20 cellular contexts compared by ENCODE assay signal in genomic region chr18:9539938-9540337, GRCh38.
A peak's percentile ranks its signal among the peaks of the same experiment; 100 is the strongest.
DNase-seq lines count a peak whose midpoint lies in the region; ATAC-seq and TF ChIP-seq lines count a peak whose summit lies in the region.
"Had no signal": no experiment of that assay in that cellular context is flagged by ENCODE, and none has a peak within 500 bp of the region (broad histone marks: within the 10 kb centered on the region; RNA-seq: fewer than 3 reads in every experiment).

No MANE protein-coding gene starts in this region.

- peak overlapping the region; percentile 83 for H2AK9ac ChIP-seq in IMR-90 (replicated peaks; ENCODE audit: low read depth, low read length, poor library complexity)

- H3K4me3 ChIP-seq in SK-N-SH (ENCODE audit: low read depth in 2 of 2, low read length in 1 of 2) (0 out of 4 replicates have a peak overlapping the region, but pooled peaks of 1 of the 2 experiments have one; percentile 34), IMR-90 (ENCODE audit: insufficient read depth, low read depth, low read length) (no peak overlapping the region), fibroblast of lung (replicated peaks in 1 of 4; ENCODE audit: control extremely low read depth in 1 of 4, insufficient read depth in 1 of 4, low read depth in 3 of 4, low read length in 4 of 4) (no peak overlapping the region), osteoblast (ENCODE audit: insufficient read depth, low read length) (no peak overlapping the region)
- H3K4me3 ChIP-seq: SK-N-MC had no signal

- H3K79me2 ChIP-seq in SK-N-SH (ENCODE audit: insufficient read depth) (no peaks in the 10 kb centered on the region), fibroblast of lung (ENCODE audit: control insufficient read depth, insufficient read depth, low read length) (no peaks in the 10 kb centered on the region), osteoblast (ENCODE audit: insufficient read depth, low read length) (no peaks in the 10 kb centered on the region)

- peak overlapping the region; percentile 54 for H3K23ac ChIP-seq in IMR-90 (ENCODE audit: low read depth, low read length)

- H3K18ac ChIP-seq in IMR-90 (ENCODE audit: low read depth, low read length) = peak overlapping the region; percentile 68; the same call in 1 of the 2 replicates

- H3K27me3 ChIP-seq in SK-N-SH (ENCODE audit: insufficient read depth) = no peaks in the 10 kb centered on the region
- no peaks in the 10 kb centered on the region for H3K27me3 ChIP-seq in IMR-90 (ENCODE audit: control insufficient read depth, insufficient read depth, low read length)
- no peaks in the 10 kb centered on the region for H3K27me3 ChIP-seq in fibroblast of lung (ENCODE audit: control insufficient read depth, insufficient read depth, low read length)
- H3K27me3 ChIP-seq in osteoblast (ENCODE audit: insufficient read depth, low read length) = no peaks in the 10 kb centered on the region

- H3K27ac ChIP-seq in SK-N-SH (ENCODE audit: low read depth in 2 of 2, low read length in 1 of 2) (peak overlapping the region in 1 of 2 experiments; percentile 80; a peak in 2 of 4 replicates), IMR-90 (ENCODE audit: insufficient read depth, low read length) (peak overlapping the region; percentile 72), fibroblast of lung (ENCODE audit: insufficient read depth, low read length) (peak overlapping the region; percentile 1), osteoblast (ENCODE audit: low read depth, low read length) (peak overlapping the region; percentile 40)
- H3K27ac ChIP-seq: C4-2B, SK-N-MC had no signal

- in situ Hi-C loops in IMR-90 (cut with MboI; ENCODE audit: low sequenced_read_pairs) = no loop called here

- no peaks in the 10 kb centered on the region for H4K20me1 ChIP-seq in SK-N-SH (ENCODE audit: insufficient read depth)
- H4K20me1 ChIP-seq in IMR-90 (ENCODE audit: insufficient read depth, low read length) = no peaks in the 10 kb centered on the region
- H4K20me1 ChIP-seq in fibroblast of lung (ENCODE audit: control insufficient read depth, extremely low read depth, insufficient read depth, low read length) = no peaks in the 10 kb centered on the region
- peaks cover under 1% of the 10 kb centered on the region for H4K20me1 ChIP-seq in osteoblast (ENCODE audit: insufficient read depth, low read length)

- POLR2A ChIA-PET in SK-N-SH (lab: Yijun Ruan, JAX) = no interaction called here
- POLR2A ChIA-PET in IMR-90 (lab: Charles Lee; ENCODE audit: unreplicated experiment) = no interaction called here

- intact Hi-C loops in IMR-90 (cut with micrococcal nuclease) = no loop called here

- no peak for TF ChIP-seq POLR2A in IMR-90 (IDR thresholded peaks at IDR 0.05; ENCODE audit: low read depth, low read length)

- no peak for TF ChIP-seq EP300 in SK-N-SH (IDR thresholded peaks at IDR 0.05; ENCODE audit: borderline replicate concordance in 1 of 2, low read depth in 1 of 2, low read length in 1 of 2)

- BruUV-seq in IMR-90 (replicated peaks; lab: Mats Ljungman, UMichigan) = no TSS peak

- peak overlapping the region; percentile 91 for H2BK20ac ChIP-seq in IMR-90 (ENCODE audit: low read depth, low read length)

- H2BK15ac ChIP-seq in IMR-90 (ENCODE audit: low read depth, low read length) = peak overlapping the region; percentile 95

- H3K9me1 ChIP-seq in IMR-90 (ENCODE audit: insufficient read depth, low read length) = peaks cover 37% of the 10 kb centered on the region

- H2BK120ac ChIP-seq in IMR-90 (ENCODE audit: low read depth, low read length) = peak overlapping the region; percentile 89

- no peak for TF ChIP-seq RAD21 in SK-N-SH (IDR thresholded peaks at IDR 0.05; ENCODE audit: low read length)
- TF ChIP-seq RAD21 in IMR-90 (IDR thresholded peaks at IDR 0.05; ENCODE audit: low read length) = no peak

- H3F3A ChIP-seq in SK-N-SH (replicated peaks; ENCODE audit: insufficient read depth) = peaks cover 39% of the 10 kb centered on the region

- 92% methylated on average over 8 of the region's 8 CpGs for WGBS in SK-N-SH (ENCODE audit: low lambda C conversion rate)
- WGBS in IMR-90 (ENCODE audit: extremely low coverage in 2 of 2, insufficient read length in 1 of 2), 2 experiments = 85% methylated on average over 2 of the region's 8 CpGs; no CpG with 5 or more reads in 1 of the 2 experiments

- peak overlapping the region; percentile 85 for H3K4ac ChIP-seq in IMR-90 (ENCODE audit: low read depth, low read length)

- peak overlapping the region; percentile 94 for H3K14ac ChIP-seq in IMR-90 (replicated peaks; ENCODE audit: low read depth, low read length)

- peaks cover 19 to 20% of the 10 kb centered on the region in 2 experiments for H3K36me3 ChIP-seq in SK-N-SH (replicated peaks in 1 of 2; ENCODE audit: control insufficient read depth in 1 of 2, insufficient read depth in 2 of 2, low read length in 1 of 2)
- peaks cover 22% of the 10 kb centered on the region for H3K36me3 ChIP-seq in IMR-90 (ENCODE audit: control insufficient read depth, insufficient read depth, low read length)
- H3K36me3 ChIP-seq in fibroblast of lung (ENCODE audit: control insufficient read depth, insufficient read depth, low read length) = peaks cover 13% of the 10 kb centered on the region
- H3K36me3 ChIP-seq in osteoblast (ENCODE audit: insufficient read depth, low read length) = peaks cover 8% of the 10 kb centered on the region

- H3K79me1 ChIP-seq in IMR-90 (ENCODE audit: low read depth in 1 of 2, low read length in 2 of 2) = peaks cover 19 to 58% of the 10 kb centered on the region in 2 experiments

- H3K4me1 ChIP-seq in SK-N-SH (ENCODE audit: control insufficient read depth in 1 of 2, insufficient read depth in 2 of 2, low read depth in 1 of 2, low read length in 1 of 2) = peaks cover 10 to 25% of the 10 kb centered on the region in 2 experiments; a peak in 3 of 4 replicates
- H3K4me1 ChIP-seq in IMR-90 (ENCODE audit: control insufficient read depth, insufficient read depth, low read length) = peaks cover 32% of the 10 kb centered on the region
- H3K4me1 ChIP-seq in fibroblast of lung (ENCODE audit: control insufficient read depth, extremely low read depth, insufficient read depth, low read length) = peaks cover 4% of the 10 kb centered on the region
- H3K4me1 ChIP-seq in osteoblast (ENCODE audit: insufficient read depth, low read length) = peaks cover 25% of the 10 kb centered on the region

- H2AK5ac ChIP-seq in IMR-90 (ENCODE audit: low read depth, low read length) = peak overlapping the region; percentile 95

- H3K9me2 ChIP-seq in SK-N-SH = no peaks in the 10 kb centered on the region

- H2BK5ac ChIP-seq in IMR-90 (ENCODE audit: low read depth, low read length, poor library complexity, severe bottlenecking) = peak overlapping the region; percentile 94

- peak overlapping the region; percentile 37 for H3K56ac ChIP-seq in IMR-90 (ENCODE audit: extremely low read depth, insufficient read depth, low read length)

- peak overlapping the region; percentile 74 for H4K91ac ChIP-seq in IMR-90 (ENCODE audit: insufficient read depth, low read depth, low read length)

- TF ChIP-seq CTCF in SK-N-SH (IDR thresholded peaks at IDR 0.05) (no peak), IMR-90 (conservative IDR thresholded peaks at IDR 0.05; ENCODE audit: low read depth, low read length) (no peak), fibroblast of lung (conservative IDR thresholded peaks at IDR 0.05 in 1 of 2, IDR thresholded peaks at IDR 0.05 in 1 of 2; ENCODE audit: low read depth in 1 of 2, low read length in 2 of 2) (no peak), osteoblast (IDR thresholded peaks at IDR 0.05; ENCODE audit: extremely low read depth, low read depth, low read length) (no peak)

- H3K9me3 ChIP-seq in SK-N-SH = no peaks in the 10 kb centered on the region
- no peaks in the 10 kb centered on the region for H3K9me3 ChIP-seq in IMR-90 (ENCODE audit: control insufficient read depth, insufficient read depth, low read length)
- no peaks in the 10 kb centered on the region for H3K9me3 ChIP-seq in fibroblast of lung (ENCODE audit: control insufficient read depth, insufficient read depth, low read depth, low read length)
- no peaks in the 10 kb centered on the region for H3K9me3 ChIP-seq in osteoblast (ENCODE audit: low read depth, low read length)

- no peak overlapping the region for H2AFZ ChIP-seq in SK-N-SH (ENCODE audit: low read depth)
- H2AFZ ChIP-seq in IMR-90 (replicated peaks; ENCODE audit: low read length, poor library complexity) = no peak overlapping the region
- H2AFZ ChIP-seq in fibroblast of lung (ENCODE audit: low read length) = no peak overlapping the region
- H2AFZ ChIP-seq in osteoblast (ENCODE audit: low read length) = no peak overlapping the region

- DNase-seq in SK-N-SH = no peak
- DNase-seq in IMR-90 = no peak
- DNase-seq in fibroblast of lung (ENCODE audit: low read depth in 2 of 2) = no peak
- peak; percentile 80 for DNase-seq in osteoblast (ENCODE audit: insufficient read length, low spot score, missing footprints)
- no peak for DNase-seq in activated CD8-positive, alpha-beta memory T cell treated with anti-CD3 and anti-CD28 coated beads, Interleukin-2, amount 50 U/mL, for 4 hours
- no peak for DNase-seq in HCEC 1CT
- DNase-seq in NCI-H524 (lab: John Stamatoyannopoulos, UW) = no peak
- DNase-seq: 8988T; Calu3; CD8-positive, alpha-beta memory T cell; KG1; NCI-H1105 treated with DMSO at 0.1 percent for 48 hours; NCI-H1694; NCI-H2081; NCI-H2171 treated with DMSO at 0.1 percent for 48 hours; NCI-H526; SHP77 treated with DMSO at 0.1 percent for 48 hours had no signal

- H4K5ac ChIP-seq in IMR-90 (ENCODE audit: low read depth, low read length) = peak overlapping the region; percentile 1; the same call in 1 of the 2 replicates

- ATAC-seq in SK-N-SH treated with all-trans-retinoic acid at 6 μM for 48 hours = no peak
- ATAC-seq in IMR-90 (ENCODE audit: low read depth) = no peak

- CTCF ChIA-PET in SK-N-SH (lab: Yijun Ruan, JAX) (interaction anchor here (1.1 kb wide), 1 partner anchor 21 kb away, joined by 3 read pairs; no protein-coding TSS in a partner anchor), IMR-90 (lab: Yijun Ruan, JAX) (interaction anchor here (0.6 kb wide), 1 partner anchor 190 kb away, joined by 3 read pairs; no protein-coding TSS in a partner anchor)

- H3K4me2 ChIP-seq in SK-N-SH = peak overlapping the region; percentile 74
- no peak overlapping the region for H3K4me2 ChIP-seq in IMR-90 (ENCODE audit: low read depth, low read length)
- no peak overlapping the region for H3K4me2 ChIP-seq in fibroblast of lung (ENCODE audit: extremely low read depth, insufficient read depth, low read length)
- no peak overlapping the region for H3K4me2 ChIP-seq in osteoblast (ENCODE audit: insufficient read depth, low read length)

- dilution Hi-C loops in IMR-90 (cut with HindIII; ENCODE audit: low sequenced_read_pairs, unreplicated experiment) = no loop called here

- H3K9ac ChIP-seq in SK-N-SH (peak overlapping the region; percentile 43; the same call in 1 of the 2 replicates), IMR-90 (ENCODE audit: low read depth, low read length) (no peak overlapping the region), fibroblast of lung (ENCODE audit: insufficient read depth, low read length) (no peak overlapping the region)

- H4K8ac ChIP-seq in IMR-90 (ENCODE audit: low read depth in 2 of 2, low read length in 2 of 2) = peak overlapping the region; percentile 24 to 89; a peak in 3 of 4 replicates

TF ChIP-seq in SK-N-SH, 30 proteins besides CTCF, POLR2A, EP300 and RAD21 (continues in another document):
- TF ChIP-seq GABPA (IDR thresholded peaks at IDR 0.05; ENCODE audit: low read depth) = no peak

TF ChIP-seq in SK-N-SH treated with all-trans-retinoic acid at 6 μM for 48 hours, 23 proteins besides CTCF, POLR2A, EP300 and RAD21 (continues in another document):
- no peak for TF ChIP-seq SNAI2 (CRISPR knock-in tag; IDR thresholded peaks at IDR 0.05)
